In the genomic region with DNA sequence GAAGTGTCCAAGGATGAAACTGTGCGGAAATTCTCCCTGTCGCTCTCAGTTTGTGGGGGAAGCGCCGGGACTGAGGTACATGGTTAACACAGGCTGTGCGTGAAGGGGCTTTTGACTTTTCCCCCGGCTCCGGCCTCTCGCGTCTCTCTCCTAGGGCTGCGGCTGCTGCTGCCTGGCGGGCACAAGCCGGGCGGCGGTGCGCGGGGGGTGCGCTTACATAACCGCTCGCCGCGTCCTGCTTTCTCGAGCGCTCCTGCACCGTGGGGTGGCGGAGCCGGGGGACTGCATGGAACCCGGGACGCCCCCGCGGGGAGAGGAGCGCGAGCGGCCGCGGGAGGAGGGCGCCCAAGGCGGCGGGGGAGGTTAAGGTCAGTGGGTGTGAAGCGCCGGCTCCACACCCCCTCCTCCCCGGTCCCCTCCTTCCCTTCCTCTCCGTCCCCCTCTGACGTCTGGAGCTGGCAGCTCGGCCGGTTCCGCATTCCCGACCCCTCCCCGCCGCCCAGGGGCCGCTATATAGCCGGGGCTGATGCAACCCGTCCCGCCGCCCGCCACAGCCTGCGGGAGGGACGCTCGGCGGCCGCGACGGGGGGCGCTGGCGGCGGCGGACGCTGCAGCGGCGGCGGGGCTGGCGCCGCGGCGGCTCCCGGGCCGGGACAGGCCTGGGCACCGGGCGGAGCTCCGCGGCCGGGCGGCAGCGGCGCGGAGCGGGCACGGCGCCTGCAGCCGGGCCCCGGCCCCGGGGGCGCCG, we compare ENCODE assay signal across 8 cellular contexts. TPM values are rescaled to one million over a fixed set of nuclear protein-coding genes. Genes with fewer than 3 reads are reported as not detected.
DNase-seq lines count a peak whose midpoint lies in the region; ATAC-seq, FAIRE-seq and TF ChIP-seq lines count a peak whose summit lies in the region.

A gene with protein sequence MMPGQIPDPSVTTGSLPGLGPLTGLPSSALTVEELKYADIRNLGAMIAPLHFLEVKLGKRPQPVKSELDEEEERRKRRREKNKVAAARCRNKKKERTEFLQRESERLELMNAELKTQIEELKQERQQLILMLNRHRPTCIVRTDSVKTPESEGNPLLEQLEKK (plus strand): TSS at position 541 of the 748 bp plus-strand sequence. CDS start 9,899 bp downstream, outside the sequence.

- H3K27ac Mint-ChIP-seq in chondrocyte (ENCODE audit: unreplicated experiment), result peak within 1 kb of the TSS; percentile 74

- peak within 1 kb of the TSS; percentile 59 for H3K9ac ChIP-seq in keratinocyte (ENCODE audit: control insufficient read depth, extremely low read depth, insufficient read depth, low read length)
- H3K9ac ChIP-seq in smooth muscle cell (ENCODE audit: low read depth), result peak within 1 kb of the TSS; percentile 79

- H3K4me1 Mint-ChIP-seq in chondrocyte (ENCODE audit: low read depth), result peaks cover 37% of the 10 kb centered on the region

- no peaks in the 10 kb centered on the region for H3K9me2 ChIP-seq in DOHH2 (replicated peaks; ENCODE audit: control insufficient read depth, low read length)

- dilution Hi-C loops in keratinocyte (cut with MboI; ENCODE audit: extremely low pct_ligation_motif_present, low sequenced_read_pairs), result no loop called here

- TF ChIP-seq CTCF in DOHH2 (IDR thresholded peaks at IDR 0.05; ENCODE audit: low read depth, low read length, poor library complexity, severe bottlenecking) (no peak), chondrocyte (IDR thresholded peaks at IDR 0.05) (peak; percentile 52), keratinocyte (optimal IDR thresholded peaks at IDR 0.05 in 1 of 3, IDR thresholded peaks at IDR 0.05 in 1 of 3, conservative IDR thresholded peaks at IDR 0.05 in 1 of 3; ENCODE audit: extremely low read depth in 1 of 3, insufficient read depth in 2 of 3, low read length in 3 of 3) (no peak), smooth muscle cell (IDR thresholded peaks at IDR 0.05; ENCODE audit: borderline replicate concordance, insufficient read depth, poor library complexity, severe bottlenecking) (no peak)

- peaks cover 4% of the 10 kb centered on the region for H3K9me3 ChIP-seq in DOHH2 (ENCODE audit: control insufficient read depth, insufficient read depth, low read length)
- no peaks in the 10 kb centered on the region for H3K9me3 ChIP-seq in keratinocyte (ENCODE audit: control insufficient read depth, low read depth, low read length)
- H3K9me3 ChIP-seq in smooth muscle cell (replicated peaks; ENCODE audit: low read depth), result no peaks in the 10 kb centered on the region

- H2AFZ ChIP-seq in keratinocyte (ENCODE audit: control insufficient read depth, low read length) (peak within 1 kb of the TSS; percentile 57), smooth muscle cell (ENCODE audit: low read depth) (peak within 1 kb of the TSS; percentile 84)

- H3K27ac ChIP-seq in DOHH2 (ENCODE audit: low read depth, low read length) (no peak within 1 kb of the TSS), keratinocyte (ENCODE audit: control insufficient read depth, insufficient read depth, low read length) (no peak within 1 kb of the TSS), smooth muscle cell (ENCODE audit: low read depth) (peak within 1 kb of the TSS; percentile 85)

- peak within 1 kb of the TSS; percentile 72 for H3K4me3 ChIP-seq in DOHH2 (ENCODE audit: low read length)
- H3K4me3 ChIP-seq in keratinocyte (ENCODE audit: control insufficient read depth in 2 of 3, extremely low read depth in 1 of 3, insufficient read depth in 2 of 3, low read depth in 1 of 3, low read length in 3 of 3), result peak within 1 kb of the TSS; percentile 60 to 69 (median 68)
- H3K4me3 ChIP-seq in smooth muscle cell, result peak within 1 kb of the TSS; percentile 93

- no peaks in the 10 kb centered on the region for H4K20me1 ChIP-seq in DOHH2 (ENCODE audit: control insufficient read depth, insufficient read depth, low read depth, low read length)
- peaks cover 9% of the 10 kb centered on the region for H4K20me1 ChIP-seq in keratinocyte (ENCODE audit: control insufficient read depth, extremely low read depth, insufficient read depth, low read length)
- peaks cover 41% of the 10 kb centered on the region for H4K20me1 ChIP-seq in smooth muscle cell (ENCODE audit: low read depth)

- no peaks in the 10 kb centered on the region for H3K9me1 ChIP-seq in keratinocyte (ENCODE audit: control insufficient read depth, extremely low read depth, insufficient read depth, low read length)

- no peak for FAIRE-seq in keratinocyte (lab: Jason Lieb, UNC)

- H3K4me2 ChIP-seq in DOHH2 (ENCODE audit: low read length) (peak within 1 kb of the TSS; percentile 87), keratinocyte (ENCODE audit: control insufficient read depth, extremely low read depth, insufficient read depth, low read depth, low read length) (peak within 1 kb of the TSS; percentile 81), smooth muscle cell (peak within 1 kb of the TSS; percentile 95)

- H3K36me3 ChIP-seq in DOHH2 (ENCODE audit: control insufficient read depth, low read length) (no peaks in the 10 kb centered on the region), keratinocyte (ENCODE audit: control insufficient read depth in 2 of 2, extremely low read depth in 1 of 2, insufficient read depth in 2 of 2, low read length in 2 of 2) (peaks cover 0 to 11% of the 10 kb centered on the region in 2 experiments), smooth muscle cell (ENCODE audit: low read depth) (no peaks in the 10 kb centered on the region)

- DNase-seq in NAMALWA (ENCODE audit: low spot score) (peak; percentile 52), chondrocyte (ENCODE audit: low spot score) (no peak), keratinocyte (ENCODE audit: low read depth, low spot score) (no peak), smooth muscle cell (lab: John Stamatoyannopoulos, UW; ENCODE audit: unreplicated experiment) (peak; percentile 89), NCI-H1048 (lab: John Stamatoyannopoulos, UW) (no peak)
- peak; percentile 46 for DNase-seq in activated CD4-positive, CD25-positive, alpha-beta regulatory T cell treated with anti-CD3 and anti-CD28 coated beads, Interleukin-2, amount 50 U/mL, for 72 hours

- H3K36me3 Mint-ChIP-seq in chondrocyte (ENCODE audit: low read depth), result peaks cover 8% of the 10 kb centered on the region

- no peaks in the 10 kb centered on the region for H3K27me3 Mint-ChIP-seq in chondrocyte (ENCODE audit: low read depth)

- peak; percentile 42 for ATAC-seq in GM21723 (IDR thresholded peaks at IDR 0.05; ENCODE audit: unreplicated experiment)

- H3K79me2 ChIP-seq in DOHH2 (ENCODE audit: control insufficient read depth, low read length) (no peaks in the 10 kb centered on the region), keratinocyte (ENCODE audit: control insufficient read depth, insufficient read depth, low read length) (peaks cover 17% of the 10 kb centered on the region), smooth muscle cell (ENCODE audit: low read depth) (peaks cover 45% of the 10 kb centered on the region)

- peaks cover 3% of the 10 kb centered on the region for H3K9me3 Mint-ChIP-seq in chondrocyte (ENCODE audit: low read depth)

- peaks cover 39% of the 10 kb centered on the region for H3K27me3 ChIP-seq in DOHH2 (ENCODE audit: control insufficient read depth, low read length)
- H3K27me3 ChIP-seq in keratinocyte (ENCODE audit: control insufficient read depth, extremely low read depth, insufficient read depth, low read length), result no peaks in the 10 kb centered on the region
- no peaks in the 10 kb centered on the region for H3K27me3 ChIP-seq in smooth muscle cell (ENCODE audit: low read depth)

- peak within 1 kb of the TSS; percentile 83 for H3K4me3 Mint-ChIP-seq in chondrocyte (ENCODE audit: unreplicated experiment)

- H3K4me1 ChIP-seq in DOHH2 (ENCODE audit: control insufficient read depth, low read length) (peaks cover 25% of the 10 kb centered on the region), keratinocyte (ENCODE audit: control insufficient read depth, extremely low read depth, insufficient read depth, low read length) (peaks cover 20% of the 10 kb centered on the region), smooth muscle cell (ENCODE audit: low read depth) (peaks cover 21% of the 10 kb centered on the region)

- H3F3A ChIP-seq in DOHH2 (ENCODE audit: control insufficient read depth, insufficient read depth) (peaks cover 8% of the 10 kb centered on the region), smooth muscle cell (ENCODE audit: low read depth) (peaks cover 11% of the 10 kb centered on the region)

- WGBS in smooth muscle cell (ENCODE audit: low lambda C conversion rate), result 2% methylated on average over 28 of the region's 93 CpGs

RNA-seq across cellular contexts. Expression of the gene that starts here (rescaled TPM):
- total RNA-seq in chondrocyte (25.9 to 78.0 TPM (median 72.2 TPM) in 3 replicates), smooth muscle cell (70.3 and 71.2 TPM in 2 replicates)
- polyA plus RNA-seq in keratinocyte (9.5 to 16.1 TPM (median 13.5 TPM) in 3 replicates), smooth muscle cell (98.9 and 126 TPM in 2 replicates)
- 21.5 TPM for polyA plus RNA-seq in keratinocyte (2011; ENCODE audit: low read depth)
- 9.2 and 17.5 TPM in 2 replicates for polyA plus RNA-seq in keratinocyte (2011; cell fraction: cytosol; rRNA removed)
- polyA plus RNA-seq in keratinocyte (2011; cell fraction: nucleus; rRNA removed), result 12.7 and 13.0 TPM in 2 replicates
- polyA plus RNA-seq in keratinocyte (2012; ENCODE audit: low replicate concordance), result 8.4 and 15.7 TPM in 2 replicates
- 3.4 to 14.2 TPM (median 5.3 TPM) in 3 replicates for polyA minus RNA-seq in keratinocyte
- polyA minus RNA-seq in keratinocyte (2011; cell fraction: cytosol; rRNA and poly(A)+ RNA removed), result 18.2 TPM
- polyA minus RNA-seq in keratinocyte (2011; cell fraction: nucleus; rRNA and poly(A)+ RNA removed), result 3.7 and 5.3 TPM in 2 replicates

Comparison
In these comparisons a context has a peak if more than half of its experiments do, and no peak if none do; other contexts are left out.
1. DNase-seq: peak in NAMALWA (single experiment), activated CD4-positive, CD25-positive, alpha-beta regulatory T cell treated with anti-CD3 and anti-CD28 coated beads, Interleukin-2, amount 50 U/mL, for 72 hours (single experiment) and smooth muscle cell (single experiment); none in chondrocyte (single experiment), keratinocyte (single experiment) and NCI-H1048 (single experiment).
2. Peak in every context shown above with its lines, with median percentiles within 50 percentile points of each other: H3K4me2 ChIP-seq and H3K4me3 ChIP-seq.